In the genomic region with DNA sequence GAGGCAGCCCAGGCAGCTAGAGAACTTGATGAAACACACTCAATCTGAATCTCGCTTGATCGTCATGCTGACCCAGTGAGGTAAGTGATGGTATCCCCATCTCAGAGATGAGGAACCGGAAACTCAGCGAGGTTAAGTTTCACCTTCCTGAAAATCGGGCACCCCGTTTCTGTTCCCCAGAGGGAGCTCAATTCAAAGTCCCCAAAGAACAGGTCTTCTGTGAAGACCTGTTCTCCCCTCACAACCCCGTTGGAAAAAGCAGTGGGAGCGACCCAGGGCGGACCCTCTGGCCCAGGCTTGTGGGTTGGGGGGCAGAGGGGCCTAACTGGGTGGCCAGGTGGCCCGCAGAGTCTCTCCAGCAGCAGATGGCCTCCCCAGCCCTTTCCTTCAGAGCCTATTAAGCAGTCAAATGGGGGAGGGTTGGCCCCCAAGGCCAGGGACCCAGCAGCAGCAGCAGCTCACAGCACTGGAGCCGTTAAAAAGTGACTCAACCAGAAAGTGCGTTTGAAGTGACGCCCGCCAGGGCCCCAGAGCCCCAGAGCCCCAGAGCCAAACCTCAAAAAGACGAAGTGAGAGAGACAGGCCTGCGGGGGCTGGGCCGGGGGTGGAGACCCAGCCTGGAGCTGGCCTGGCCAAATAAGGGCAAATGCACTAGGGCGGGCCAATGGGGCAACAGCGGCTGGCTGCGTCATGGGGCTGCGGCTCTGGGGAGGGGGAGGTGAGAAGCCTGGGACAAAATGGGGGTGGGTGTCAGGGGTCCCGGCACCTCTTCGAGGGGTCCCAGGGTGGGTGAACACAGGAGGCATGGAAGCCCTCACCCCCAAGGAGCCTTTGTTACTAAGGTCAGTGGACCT, we compare ENCODE assay signal across 8 cellular contexts. TPM values are rescaled to one million over a fixed set of nuclear protein-coding genes. Genes with fewer than 3 reads are reported as not detected.
DNase-seq lines count a peak whose midpoint lies in the region; ATAC-seq, FAIRE-seq and TF ChIP-seq lines count a peak whose summit lies in the region.

No MANE protein-coding gene starts in this region.

- CTCF ChIA-PET in AG04450 (lab: Charles Lee) = interaction anchor here (0.7 to 2.6 kb wide), 2 partner anchors 20 to 33 kb away, joined by 3 to 11 read pairs; no protein-coding TSS in a partner anchor

- H3K4me3 Mint-ChIP-seq in astrocyte (ENCODE audit: unreplicated experiment) = no peak overlapping the region

- H2AFZ ChIP-seq in astrocyte (ENCODE audit: low read depth, low read length) = peak overlapping the region; percentile 32

- H3K27me3 ChIP-seq in AG04450 (ENCODE audit: control insufficient read depth, insufficient read depth, low read length) (no peaks in the 10 kb centered on the region), astrocyte (ENCODE audit: insufficient read depth, low read length) (no peaks in the 10 kb centered on the region), kidney epithelial cell (ENCODE audit: control insufficient read depth, insufficient read depth, low read length) (no peaks in the 10 kb centered on the region)

- H3K9me3 Mint-ChIP-seq in astrocyte (ENCODE audit: unreplicated experiment) = no peaks in the 10 kb centered on the region

- H4K20me1 ChIP-seq in astrocyte (ENCODE audit: insufficient read depth, low read length) = no peaks in the 10 kb centered on the region

- H3K27me3 Mint-ChIP-seq in astrocyte (ENCODE audit: low read depth, unreplicated experiment) = no peaks in the 10 kb centered on the region

- peak overlapping the region; percentile 82 for H3K4me2 ChIP-seq in astrocyte (ENCODE audit: low read length)

- H3K4me1 ChIP-seq in astrocyte (ENCODE audit: insufficient read depth, low read length) = peaks cover 32% of the 10 kb centered on the region

- ATAC-seq in GM19328 (IDR thresholded peaks at IDR 0.05; ENCODE audit: unreplicated experiment) (peak; percentile 61), HG03432 (IDR thresholded peaks at IDR 0.05; ENCODE audit: unreplicated experiment) (peak; percentile 70)

- H3K36me3 ChIP-seq in astrocyte (ENCODE audit: insufficient read depth, low read length) (no peaks in the 10 kb centered on the region), kidney epithelial cell (ENCODE audit: control insufficient read depth, insufficient read depth, low read length) (no peaks in the 10 kb centered on the region)

- H3K36me3 Mint-ChIP-seq in astrocyte (ENCODE audit: low read depth, unreplicated experiment) = no peaks in the 10 kb centered on the region

- H3K4me1 Mint-ChIP-seq in astrocyte (ENCODE audit: low read depth, unreplicated experiment) = peaks cover 21% of the 10 kb centered on the region

- FAIRE-seq in astrocyte (lab: Jason Lieb, UNC) = no peak

- H3K79me2 ChIP-seq in astrocyte (ENCODE audit: insufficient read depth, low read length) = no peaks in the 10 kb centered on the region

- POLR2A ChIA-PET in AG04450 (lab: Yijun Ruan, JAX) = interaction anchor here (0.5 to 4.8 kb wide), 6 partner anchors 12 to 254 kb away, joined by 3 to 68 read pairs (median 6); partner anchors contain the start of genes DYNLL2 and SUPT4H1

- H3K4me3 ChIP-seq in AG04450 (ENCODE audit: low read depth, low read length) (no peak overlapping the region), astrocyte (ENCODE audit: insufficient read depth, low read depth, low read length) (no peak overlapping the region), kidney epithelial cell (ENCODE audit: low read depth, low read length) (no peak overlapping the region)

- DNase-seq in AG04450 (ENCODE audit: low read depth, low spot score) (peak; percentile 88), T-helper 22 cell (ENCODE audit: low read depth) (peak; percentile 88), astrocyte (ENCODE audit: low read depth) (peak; percentile 91), kidney epithelial cell (ENCODE audit: low read depth) (peak; percentile 43), NCI-H1092 treated with DMSO at 0.1 percent for 48 hours (lab: John Stamatoyannopoulos, UW) (no peak)
- peak; percentile 94 for DNase-seq in stimulated activated CD4-positive, alpha-beta T cell treated with anti-CD3 and anti-CD28 coated beads, Interleukin-2, amount 100 ng/mL, for 4 hours (ENCODE audit: low read depth)

- H3K9me3 ChIP-seq in AG04450 (ENCODE audit: control insufficient read depth, insufficient read depth, low read length) (no peaks in the 10 kb centered on the region), astrocyte (ENCODE audit: insufficient read depth, low read depth, low read length) (no peaks in the 10 kb centered on the region)

- H3K27ac ChIP-seq in AG04450 (ENCODE audit: low read depth, low read length) (peak overlapping the region; percentile 100), astrocyte (ENCODE audit: low read depth, low read length) (peak overlapping the region; percentile 56)

- TF ChIP-seq CTCF in AG04450 (IDR thresholded peaks at IDR 0.05; ENCODE audit: low read depth, low read length) = no peak
- no peak for TF ChIP-seq CTCF in astrocyte (IDR thresholded peaks at IDR 0.05; ENCODE audit: insufficient read depth, low read depth, low read length)
- no peak for TF ChIP-seq CTCF in kidney epithelial cell (IDR thresholded peaks at IDR 0.05; ENCODE audit: insufficient read depth, low read length, poor library complexity, severe bottlenecking)

- H3K9ac ChIP-seq in astrocyte (ENCODE audit: low read length) = peak overlapping the region; percentile 42

- peak overlapping the region; percentile 72 for H3K27ac Mint-ChIP-seq in astrocyte (ENCODE audit: unreplicated experiment)

RNA-seq across cellular contexts. Expression of gene TSPOAP1, which starts 9.2 kb away (rescaled TPM):
- 1.5 and 1.7 TPM in 2 replicates for polyA plus RNA-seq in AG04450 (2011; rRNA removed)
- polyA minus RNA-seq in AG04450 (2011; rRNA and poly(A)+ RNA removed) = 1.8 and 2.3 TPM in 2 replicates
- total RNA-seq in astrocyte = 0.60 and 0.79 TPM in 2 replicates
- 9.4 and 13.5 TPM in 2 replicates for total RNA-seq in kidney epithelial cell

RNA-seq across cellular contexts. Expression of gene SUPT4H1, which starts 14.2 kb away (rescaled TPM):
- 178 and 191 TPM in 2 replicates for polyA plus RNA-seq in AG04450 (2011; rRNA removed)
- 69.3 and 73.1 TPM in 2 replicates for polyA minus RNA-seq in AG04450 (2011; rRNA and poly(A)+ RNA removed)
- total RNA-seq in astrocyte = 97.1 and 108 TPM in 2 replicates
- total RNA-seq in kidney epithelial cell = 41.8 and 52.0 TPM in 2 replicates

RNA-seq across cellular contexts. Expression of gene MPO, which starts 57.1 kb away (rescaled TPM):
- not detected in 2 replicates for polyA plus RNA-seq in AG04450 (2011; rRNA removed)
- not detected in 2 replicates for polyA minus RNA-seq in AG04450 (2011; rRNA and poly(A)+ RNA removed)
- not detected in 2 replicates for total RNA-seq in astrocyte
- 0.08 and 0.48 TPM in 2 replicates for total RNA-seq in kidney epithelial cell
